23 cellular contexts compared by ENCODE assay signal in genomic region chr17:64689106-64689505, GRCh38.
DNase-seq lines count a peak whose midpoint lies in the region; ATAC-seq and FAIRE-seq lines count a peak whose summit lies in the region.
"Had no signal": no experiment of that assay in that cellular context is flagged by ENCODE, and none has a peak within 500 bp of the region (broad histone marks: within the 10 kb centered on the region; RNA-seq: fewer than 3 reads in every experiment).

No MANE protein-coding gene starts in this region.

- ATAC-seq in GM21423 (IDR thresholded peaks at IDR 0.05; ENCODE audit: unreplicated experiment) = no peak
- ATAC-seq: Panc1, Right ventricle myocardium inferior had no signal

- DNase-seq in NCI-H146 (lab: John Stamatoyannopoulos, UW) = peak; percentile 31
- DNase-seq in NCI-H146 treated with DMSO at 0.1 percent for 48 hours (lab: John Stamatoyannopoulos, UW; ENCODE audit: unreplicated experiment) = no peak
- peak; percentile 5 for DNase-seq in COLO668 (lab: John Stamatoyannopoulos, UW; ENCODE audit: unreplicated experiment)
- peak; percentile 11 for DNase-seq in RCC 7860 (ENCODE audit: low spot score)
- peak; percentile 70 for DNase-seq in kidney tubule cell (ENCODE audit: low spot score)
- DNase-seq in DMS79 treated with DMSO at 0.1 percent for 48 hours (lab: John Stamatoyannopoulos, UW) = no peak
- no peak for DNase-seq in Ammon's horn (ENCODE audit: low spot score)
- DNase-seq: 8988T; AML-193; DMS79; GM23248; H9; Kasumi-1; MG63; NCI-H1930; NCI-H526; NK-92 treated with Interleukin-12 subunit alpha and Interleukin-12 subunit beta, amount 100 ng/mL, for 24 hours; T1000 had no signal

- no peak for FAIRE-seq in RCC 7860 (lab: Jason Lieb, UNC)
- FAIRE-seq: D721Med, GM12891 had no signal

Comparison
In these comparisons a context has a peak if more than half of its experiments do, and no peak if none do; other contexts are left out.
1. DNase-seq: peak in NCI-H146 (single experiment), COLO668 (single experiment), RCC 7860 (single experiment) and kidney tubule cell (single experiment); none in NCI-H146 treated with DMSO at 0.1 percent for 48 hours (single experiment), DMS79 treated with DMSO at 0.1 percent for 48 hours (single experiment) and Ammon's horn (single experiment).